Comparison of ENCODE assay signal across 7 cellular contexts in the genomic region with DNA sequence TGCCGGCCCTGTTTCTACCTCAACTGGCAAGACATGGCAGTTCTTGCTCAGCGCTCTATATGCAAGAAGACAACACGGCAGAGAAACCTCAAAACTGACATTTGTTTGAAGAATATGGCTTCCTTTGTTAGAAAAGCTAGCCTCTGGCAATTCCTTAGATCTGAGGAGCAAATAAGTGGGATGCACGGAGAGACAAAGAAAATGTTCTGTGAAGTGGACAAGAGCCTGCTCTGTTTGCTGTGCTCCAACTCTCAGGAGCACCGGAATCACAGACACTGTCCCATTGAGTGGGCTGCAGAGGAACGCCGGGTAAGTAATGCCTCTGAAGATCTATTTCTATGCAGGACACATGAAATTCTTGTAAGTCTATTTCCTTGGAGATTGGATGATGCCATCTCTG. TPM values are rescaled to one million over a fixed set of nuclear protein-coding genes. Genes with fewer than 3 reads are reported as not detected.
"Had no signal": no experiment of that assay in that cellular context is flagged by ENCODE, and none has a peak within 500 bp of the region (broad histone marks: within the 10 kb centered on the region; RNA-seq: fewer than 3 reads in every experiment).

No MANE protein-coding gene starts in this region.

RNA-seq across cellular contexts. Expression of a gene that starts 37.9 kb away (rescaled TPM):
- total RNA-seq: GM23248, GM23338, H1, H4, H7, H9, HFFc6 had no signal
- polyA plus RNA-seq: GM23248, GM23338, H1 had no signal
